18 cellular contexts compared by ENCODE assay signal in genomic region chr21:39007532-39007931, GRCh38.
DNase-seq lines count a peak whose midpoint lies in the region; ATAC-seq and TF ChIP-seq lines count a peak whose summit lies in the region.
"Had no signal": no experiment of that assay in that cellular context is flagged by ENCODE, and none has a peak within 500 bp of the region (broad histone marks: within the 10 kb centered on the region; RNA-seq: fewer than 3 reads in every experiment).

No MANE protein-coding gene starts in this region.

- POLR2A ChIA-PET in naive thymus-derived CD8-positive, alpha-beta T cell (lab: Charles Lee): no interaction called here

- 69 to 74% methylated on average over 8 of the region's 8 CpGs for WGBS in heart right ventricle, 2 donors
- 80% methylated on average over 8 of the region's 8 CpGs for WGBS in esophagus muscularis mucosa
- WGBS in psoas muscle, 3 donors: 71 to 80% (median 72%) methylated on average over 8 of the region's 8 CpGs

- H3K27ac Mint-ChIP-seq in naive thymus-derived CD8-positive, alpha-beta T cell: no peak overlapping the region
- H3K27ac Mint-ChIP-seq in T-helper 2 cell treated with Interferon-gamma antibody and Interleukin-4, amounts not matched to agents 5 μg/mL and 100 μg/mL, for 36 hours: no peak overlapping the region
- H3K27ac Mint-ChIP-seq: activated CD4-positive, alpha-beta T cell treated with anti-CD3 and anti-CD28 coated beads for 36 hours; activated naive CD4-positive, alpha-beta T cell treated with anti-CD3 and anti-CD28 coated beads, Interleukin-2, amount 10 ng/mL, durations not matched to agents 7 days and 5 days; CD4-positive, alpha-beta T cell; endodermal cell; GM23338; natural killer cell had no signal

- intact Hi-C loops in heart right ventricle (cut with DNase I): loop anchor here in 5 of 10 donors (5.0 to 10.0 kb wide), 9 partner anchors 35 to 503 kb away; partner anchors contain the start of gene ETS2 (in 3 of the 5)
- intact Hi-C loops in cardiac septum (cut with DNase I): loop anchor here (5.0 kb wide), 2 partner anchors 60 to 100 kb away; no protein-coding TSS in a partner anchor
- intact Hi-C loops in esophagus muscularis mucosa (cut with DNase I): loop anchor here (5.0 kb wide), 1 partner anchor 200 kb away; the partner anchor contains the start of gene ETS2
- intact Hi-C loops in psoas muscle (cut with DNase I): loop anchor here in 1 of 2 donors (5.0 kb wide), 1 partner anchor 200 kb away; the partner anchor contains the start of gene ETS2
- intact Hi-C loops in uterus (cut with DNase I; ENCODE audit: low total_unique reads): no loop called here

- peaks cover 0 to 9% (median 2%) of the 10 kb centered on the region in 5 donors for H3K27me3 Mint-ChIP-seq in naive thymus-derived CD8-positive, alpha-beta T cell
- no peaks in the 10 kb centered on the region for H3K27me3 Mint-ChIP-seq in T-helper 2 cell treated with Interferon-gamma antibody and Interleukin-4, amounts not matched to agents 5 μg/mL and 100 μg/mL, for 36 hours (ENCODE audit: low read depth)
- H3K27me3 Mint-ChIP-seq: activated CD4-positive, alpha-beta T cell treated with anti-CD3 and anti-CD28 coated beads for 36 hours; CD4-positive, alpha-beta T cell had no signal

- H3K9me3 ChIP-seq in heart right ventricle (peaks cover 0 to 12% (median 0%) of the 10 kb centered on the region in 11 donors), esophagus muscularis mucosa (no peaks in the 10 kb centered on the region), psoas muscle (no peaks in the 10 kb centered on the region), uterus (no peaks in the 10 kb centered on the region), MG63 (peaks cover 4% of the 10 kb centered on the region; the same call in 1 of the 2 replicates)

- no peaks in the 10 kb centered on the region for H3K9me3 Mint-ChIP-seq in naive thymus-derived CD8-positive, alpha-beta T cell
- no peaks in the 10 kb centered on the region for H3K9me3 Mint-ChIP-seq in T-helper 2 cell treated with Interferon-gamma antibody and Interleukin-4, amounts not matched to agents 5 μg/mL and 100 μg/mL, for 36 hours
- H3K9me3 Mint-ChIP-seq: activated naive CD4-positive, alpha-beta T cell treated with anti-CD3 and anti-CD28 coated beads, Interleukin-2, amount 10 ng/mL, durations not matched to agents 7 days and 5 days; CD4-positive, alpha-beta T cell; endodermal cell; GM23338; natural killer cell had no signal

- no peak overlapping the region for H3K4me3 Mint-ChIP-seq in naive thymus-derived CD8-positive, alpha-beta T cell
- no peak overlapping the region for H3K4me3 Mint-ChIP-seq in T-helper 2 cell treated with Interferon-gamma antibody and Interleukin-4, amounts not matched to agents 5 μg/mL and 100 μg/mL, for 36 hours
- H3K4me3 Mint-ChIP-seq: activated CD4-positive, alpha-beta T cell treated with anti-CD3 and anti-CD28 coated beads for 36 hours; activated naive CD4-positive, alpha-beta T cell treated with anti-CD3 and anti-CD28 coated beads, Interleukin-2, amount 10 ng/mL, durations not matched to agents 7 days and 5 days; CD4-positive, alpha-beta T cell; endodermal cell; GM23338; natural killer cell had no signal

- TF ChIP-seq CTCF in heart right ventricle (IDR thresholded peaks at IDR 0.05) (no peak), esophagus muscularis mucosa (IDR thresholded peaks at IDR 0.05) (no peak), psoas muscle (IDR thresholded peaks at IDR 0.05) (no peak), uterus (IDR thresholded peaks at IDR 0.05) (no peak)

- H3K4me1 ChIP-seq in heart right ventricle (peaks cover 6 to 78% (median 55%) of the 10 kb centered on the region in 9 donors), esophagus muscularis mucosa (peaks cover 30 to 48% (median 39%) of the 10 kb centered on the region in 4 donors), psoas muscle (peaks cover 12% of the 10 kb centered on the region), uterus (peaks cover 11 to 19% of the 10 kb centered on the region in 2 donors)

- TF ChIP-seq POLR2A in esophagus muscularis mucosa (IDR thresholded peaks at IDR 0.05; ENCODE audit: low read depth) (no peak), uterus (IDR thresholded peaks at IDR 0.05) (no peak)

- H3K27ac ChIP-seq in heart right ventricle: peak overlapping the region; percentile 25 to 92 (median 84)
- H3K27ac ChIP-seq in esophagus muscularis mucosa (replicated peaks in 1 of 4): peak overlapping the region; percentile 55 to 80 (median 72)
- peak overlapping the region; percentile 59 for H3K27ac ChIP-seq in psoas muscle
- peak overlapping the region; percentile 63 to 75 for H3K27ac ChIP-seq in uterus

- no peaks in the 10 kb centered on the region for H3K36me3 Mint-ChIP-seq in naive thymus-derived CD8-positive, alpha-beta T cell
- H3K36me3 Mint-ChIP-seq in T-helper 2 cell treated with Interferon-gamma antibody and Interleukin-4, amounts not matched to agents 5 μg/mL and 100 μg/mL, for 36 hours (ENCODE audit: low read depth): no peaks in the 10 kb centered on the region
- H3K36me3 Mint-ChIP-seq: activated naive CD4-positive, alpha-beta T cell treated with anti-CD3 and anti-CD28 coated beads, Interleukin-2, amount 10 ng/mL, durations not matched to agents 7 days and 5 days; natural killer cell had no signal

- ATAC-seq in heart right ventricle: no peak
- no peak for ATAC-seq in psoas muscle
- ATAC-seq in naive thymus-derived CD8-positive, alpha-beta T cell: no peak
- ATAC-seq: activated CD4-positive, alpha-beta T cell treated with anti-CD3 and anti-CD28 coated beads for 36 hours; natural killer cell had no signal

- no peak for DNase-seq in heart right ventricle
- DNase-seq in cardiac septum (ENCODE audit: low spot score): no peak
- no peak for DNase-seq in esophagus muscularis mucosa (ENCODE audit: extremely low spot score)
- DNase-seq in psoas muscle: no peak
- no peak for DNase-seq in uterus
- DNase-seq in naive thymus-derived CD8-positive, alpha-beta T cell: no peak
- DNase-seq in T-helper 2 cell treated with Interferon-gamma antibody and Interleukin-4, amounts not matched to agents 5 μg/mL and 100 μg/mL, for 36 hours (ENCODE audit: low spot score): no peak
- DNase-seq in MG63: no peak
- DNase-seq: activated CD4-positive, alpha-beta T cell treated with anti-CD3 and anti-CD28 coated beads for 36 hours; activated naive CD4-positive, alpha-beta T cell treated with anti-CD3 and anti-CD28 coated beads, Interleukin-2, amount 10 ng/mL, durations not matched to agents 7 days and 5 days; CD4-positive, alpha-beta T cell; endodermal cell; natural killer cell; NCI-H748 treated with DMSO at 0.1 percent for 48 hours; SHP77; stimulated activated CD4-positive, alpha-beta T cell treated with anti-CD3 and anti-CD28 coated beads, Interleukin-2, amount 100 ng/mL, for 48 hours had no signal

- H3K36me3 ChIP-seq in heart right ventricle: no peaks in the 10 kb centered on the region
- H3K36me3 ChIP-seq in esophagus muscularis mucosa: no peaks in the 10 kb centered on the region
- no peaks in the 10 kb centered on the region for H3K36me3 ChIP-seq in psoas muscle (ENCODE audit: insufficient read depth in 1 of 2, low read depth in 1 of 2)
- no peaks in the 10 kb centered on the region for H3K36me3 ChIP-seq in uterus
- no peaks in the 10 kb centered on the region; the same call in 1 of the 2 replicates for H3K36me3 ChIP-seq in MG63
- H3K36me3 ChIP-seq: cardiac muscle cell had no signal

- H3K4me3 ChIP-seq in heart right ventricle: no peak overlapping the region
- H3K4me3 ChIP-seq in esophagus muscularis mucosa: no peak overlapping the region
- no peak overlapping the region for H3K4me3 ChIP-seq in psoas muscle
- H3K4me3 ChIP-seq in uterus: no peak overlapping the region
- H3K4me3 ChIP-seq in MG63: no peak overlapping the region
- H3K4me3 ChIP-seq: cardiac muscle cell, GM23338 had no signal

- H3K27me3 ChIP-seq in heart right ventricle (no peaks in the 10 kb centered on the region), esophagus muscularis mucosa (no peaks in the 10 kb centered on the region), psoas muscle (ENCODE audit: insufficient read depth in 3 of 3, low read length in 2 of 3) (no peaks in the 10 kb centered on the region), uterus (no peaks in the 10 kb centered on the region), MG63 (no peaks in the 10 kb centered on the region)
- H3K27me3 ChIP-seq: cardiac muscle cell had no signal

- peaks cover 3 to 42% (median 12%) of the 10 kb centered on the region in 4 donors for H3K4me1 Mint-ChIP-seq in naive thymus-derived CD8-positive, alpha-beta T cell
- peaks cover 43% of the 10 kb centered on the region for H3K4me1 Mint-ChIP-seq in T-helper 2 cell treated with Interferon-gamma antibody and Interleukin-4, amounts not matched to agents 5 μg/mL and 100 μg/mL, for 36 hours (ENCODE audit: low read depth)

- TF ChIP-seq EP300 in esophagus muscularis mucosa (IDR thresholded peaks at IDR 0.05): no peak
